ENCODE assay signal across 25 cellular contexts in genomic region chr20:56605597-56605996, GRCh38. TPM values are rescaled to one million over a fixed set of nuclear protein-coding genes. Genes with fewer than 3 reads are reported as not detected.
"Had no signal": no experiment of that assay in that cellular context is flagged by ENCODE, and none has a peak within 500 bp of the region (broad histone marks: within the 10 kb centered on the region; RNA-seq: fewer than 3 reads in every experiment).

No MANE protein-coding gene starts in this region.

- ATAC-seq: activated T-helper 17 cell treated with anti-CD3 and anti-CD28 coated beads, Interleukin-2, amount 50 U/mL, for 72 hours; K562; Right ventricle myocardium inferior; T-cell had no signal

- H3K4me1 Mint-ChIP-seq: activated CD4-positive, alpha-beta memory T cell treated with anti-CD3 and anti-CD28 coated beads, Interleukin-2, amount 10 ng/mL, durations not matched to agents 7 days and 5 days; activated T-helper 17 cell treated with anti-CD3 and anti-CD28 coated beads, Interleukin-2, amount 50 U/mL, for 72 hours; brain; central memory CD8-positive, alpha-beta T cell; T-cell had no signal

- H3K27ac ChIP-seq: SK-N-MC had no signal

- H3K4me3 Mint-ChIP-seq: activated CD4-positive, alpha-beta memory T cell treated with anti-CD3 and anti-CD28 coated beads, Interleukin-2, amount 10 ng/mL, durations not matched to agents 7 days and 5 days; activated naive CD4-positive, alpha-beta T cell treated with anti-CD3 and anti-CD28 coated beads for 36 hours; activated naive CD8-positive, alpha-beta T cell; activated T-helper 17 cell treated with anti-CD3 and anti-CD28 coated beads, Interleukin-2, amount 50 U/mL, for 72 hours; brain; central memory CD8-positive, alpha-beta T cell; T-cell had no signal

- H3K9me3 Mint-ChIP-seq: activated CD4-positive, alpha-beta memory T cell treated with anti-CD3 and anti-CD28 coated beads, Interleukin-2, amount 10 ng/mL, durations not matched to agents 7 days and 5 days; activated naive CD4-positive, alpha-beta T cell treated with anti-CD3 and anti-CD28 coated beads for 36 hours; activated T-helper 17 cell treated with anti-CD3 and anti-CD28 coated beads, Interleukin-2, amount 50 U/mL, for 72 hours; brain; central memory CD8-positive, alpha-beta T cell; T-cell had no signal

- H3K27me3 Mint-ChIP-seq: activated CD4-positive, alpha-beta memory T cell treated with anti-CD3 and anti-CD28 coated beads, Interleukin-2, amount 10 ng/mL, durations not matched to agents 7 days and 5 days; activated naive CD8-positive, alpha-beta T cell had no signal

- H3K27ac Mint-ChIP-seq: activated CD4-positive, alpha-beta memory T cell treated with anti-CD3 and anti-CD28 coated beads, Interleukin-2, amount 10 ng/mL, durations not matched to agents 7 days and 5 days; activated naive CD4-positive, alpha-beta T cell treated with anti-CD3 and anti-CD28 coated beads for 36 hours; activated naive CD8-positive, alpha-beta T cell; activated T-helper 17 cell treated with anti-CD3 and anti-CD28 coated beads, Interleukin-2, amount 50 U/mL, for 72 hours; brain; T-cell had no signal

- H3K36me3 Mint-ChIP-seq: activated naive CD8-positive, alpha-beta T cell; brain; T-cell had no signal

- DNase-seq: activated CD4-positive, alpha-beta memory T cell treated with anti-CD3 and anti-CD28 coated beads, Interleukin-2, amount 10 ng/mL, durations not matched to agents 7 days and 5 days; activated CD4-positive, alpha-beta T cell treated with anti-CD3 and anti-CD28 coated beads, Interleukin-2, amount 50 U/mL, for 1 hour; activated CD4-positive, CD25-positive, alpha-beta regulatory T cell; activated gamma-delta T cell; activated naive CD4-positive, alpha-beta T cell treated with anti-CD3 and anti-CD28 coated beads for 36 hours; activated T-cell treated with anti-CD3 and anti-CD28 coated beads for 4 hours; activated T-cell treated with anti-CD3 and anti-CD28 coated beads, Interleukin-2, amount 50 U/mL, for 48 hours; amygdala; Karpas-422; NCI-H1048; NCI-H2029; NCI-H345; NCI-H510A; NCI-H69; T-cell; T-helper 2 cell; T1000 had no signal

- H3K4me3 ChIP-seq: K562, SK-N-MC had no signal

RNA-seq across cellular contexts. Expression of gene TFAP2C, which starts 23.5 kb away (rescaled TPM):
- total RNA-seq: activated CD4-positive, alpha-beta memory T cell treated with anti-CD3 and anti-CD28 coated beads, Interleukin-2, amount 10 ng/mL, durations not matched to agents 7 days and 5 days; activated CD8-positive, alpha-beta memory T cell treated with anti-CD3 and anti-CD28 coated beads for 36 hours; activated naive CD4-positive, alpha-beta T cell treated with anti-CD3 and anti-CD28 coated beads for 36 hours; activated T-helper 17 cell treated with anti-CD3 and anti-CD28 coated beads, Interleukin-2, amount 50 U/mL, for 72 hours; K562 had no signal
